Comparison of ENCODE assay signal across 11 cellular contexts in the genomic region with DNA sequence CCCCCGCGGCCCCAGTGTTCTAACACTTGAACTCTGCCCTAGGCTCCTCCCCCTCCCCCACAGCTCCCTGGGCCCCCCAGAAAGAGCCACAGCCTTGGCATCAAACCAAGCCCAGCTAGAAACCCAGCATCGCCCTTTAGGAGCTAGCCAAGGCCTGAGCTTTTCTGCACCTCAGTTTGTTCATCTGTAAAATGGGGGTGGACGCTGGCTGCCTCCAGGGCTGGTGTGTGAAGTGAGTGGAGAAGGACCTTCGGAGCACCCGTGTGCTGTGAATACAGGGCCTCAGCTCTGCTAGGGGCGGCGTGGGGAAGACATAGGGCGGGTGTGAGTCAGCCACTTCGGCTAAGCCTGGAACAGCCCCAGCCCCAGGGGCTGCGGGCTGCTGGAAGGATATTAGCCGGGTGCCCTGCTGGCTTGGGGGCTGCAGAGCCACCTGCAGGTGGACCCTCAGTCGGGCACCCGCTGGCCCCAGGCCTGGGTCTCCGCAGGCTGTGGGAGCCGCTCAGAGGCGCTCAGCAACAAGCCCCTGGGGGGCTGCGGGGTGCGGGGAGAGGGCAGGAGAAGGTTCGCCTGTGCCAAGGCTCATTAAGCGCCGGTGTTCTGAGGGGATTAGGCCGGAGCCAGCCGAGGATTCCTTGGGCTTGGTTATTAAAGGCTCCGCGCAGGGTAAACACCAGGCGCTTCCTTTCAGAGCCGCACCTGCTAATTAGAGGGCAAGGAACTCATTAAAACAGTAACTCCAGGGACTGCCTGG.
A peak's percentile ranks its signal among the peaks of the same experiment; 100 is the strongest.
DNase-seq lines count a peak whose midpoint lies in the region; ATAC-seq and TF ChIP-seq lines count a peak whose summit lies in the region.
"Had no signal": no experiment of that assay in that cellular context is flagged by ENCODE, and none has a peak within 500 bp of the region (broad histone marks: within the 10 kb centered on the region; RNA-seq: fewer than 3 reads in every experiment).

No MANE protein-coding gene starts in this region.

- H3K4me3 ChIP-seq in HCT116 (replicated peaks in 1 of 2; ENCODE audit: low read depth in 1 of 2, low read length in 2 of 2): peak overlapping the region; percentile 30 to 43
- H3K4me3 ChIP-seq: heart right ventricle had no signal

- peak overlapping the region; percentile 64 for H3K27ac ChIP-seq in HCT116 (ENCODE audit: low read depth, low read length)
- H3K27ac ChIP-seq: heart right ventricle had no signal

- CTCF ChIA-PET in HCT116 (lab: Charles Lee): interaction anchor here (0.6 to 2.3 kb wide), 3 partner anchors 22 to 214 kb away, joined by 4 to 12 read pairs (median 5); no protein-coding TSS in a partner anchor

- RAD21 ChIA-PET in HCT116 (lab: Charles Lee; ENCODE audit: low non-redundant PET in 1 of 2, low total read pairs in 2 of 2, uncharacterized antibody in 2 of 2, unreplicated experiment in 2 of 2): interaction anchor here in 1 of 2 experiments (0.8 kb wide), 1 partner anchor 18 kb away, joined by 3 read pairs; no protein-coding TSS in a partner anchor

- BruUV-seq in HCT116 (replicated peaks; lab: Mats Ljungman, UMichigan): no TSS peak

- peak overlapping the region; percentile 51 for H3K9ac ChIP-seq in HCT116 (ENCODE audit: low read length)

- no peak overlapping the region for H2AFZ ChIP-seq in HCT116 (ENCODE audit: low read depth, low read length, poor library complexity, severe bottlenecking)

- H3K36me3 ChIP-seq in HCT116 (ENCODE audit: control insufficient read depth in 1 of 2, insufficient read depth in 2 of 2, low read length in 2 of 2): no peaks in the 10 kb centered on the region
- H3K36me3 ChIP-seq: heart right ventricle had no signal

- H3K27me3 ChIP-seq in HCT116 (ENCODE audit: insufficient read depth, low read length): no peaks in the 10 kb centered on the region

- POLR2A ChIA-PET in HCT116 (lab: Charles Lee): no interaction called here

- no peak for TF ChIP-seq CTCF in HCT116 (IDR thresholded peaks at IDR 0.05 in 2 of 3, conservative IDR thresholded peaks at IDR 0.05 in 1 of 3; ENCODE audit: borderline replicate concordance in 1 of 3, insufficient read depth in 1 of 3, low read depth in 2 of 3, low read length in 2 of 3)

- H3K4me2 ChIP-seq in HCT116 (ENCODE audit: low read length): peak overlapping the region; percentile 79

- no peak for TF ChIP-seq RAD21 in HCT116 (IDR thresholded peaks at IDR 0.05; ENCODE audit: low read depth)

- no peak for TF ChIP-seq POLR2A in HCT116 (IDR thresholded peaks at IDR 0.05; ENCODE audit: borderline replicate concordance, extremely low read depth, insufficient read depth, insufficient read length)

- H4K20me1 ChIP-seq in HCT116 (ENCODE audit: insufficient read depth): no peaks in the 10 kb centered on the region; the same call in 1 of the 2 replicates

- H3K9me3 ChIP-seq in HCT116 (ENCODE audit: control insufficient read depth in 1 of 2, insufficient read depth in 1 of 2, low read depth in 1 of 2, low read length in 2 of 2): no peaks in the 10 kb centered on the region
- H3K9me3 ChIP-seq: heart right ventricle had no signal

- H3K79me2 ChIP-seq in HCT116 (ENCODE audit: insufficient read depth, low read length): no peaks in the 10 kb centered on the region

- DNase-seq in A172 (ENCODE audit: low spot score): peak; percentile 55
- peak; percentile 28 for DNase-seq in HCT116 (ENCODE audit: low read depth, low spot score)
- DNase-seq in NCI-H82 treated with DMSO at 0.1 percent for 48 hours (lab: John Stamatoyannopoulos, UW; ENCODE audit: unreplicated experiment): peak; percentile 73
- peak; percentile 9 for DNase-seq in glomerular visceral epithelial cell (ENCODE audit: extremely low spot score)
- no peak for DNase-seq in HuH-7 (ENCODE audit: low spot score)
- no peak for DNase-seq in 8988T
- DNase-seq in foreskin melanocyte: no peak
- DNase-seq: activated CD8-positive, alpha-beta T cell treated with anti-CD3 and anti-CD28 coated beads for 36 hours; heart right ventricle; NCI-H226 had no signal

- intact Hi-C loops in HCT116 (cut with micrococcal nuclease): no loop called here

- ATAC-seq in HCT116 (peak; percentile 46), GM21737 (IDR thresholded peaks at IDR 0.05; ENCODE audit: unreplicated experiment) (no peak)
- ATAC-seq: activated CD8-positive, alpha-beta T cell treated with anti-CD3 and anti-CD28 coated beads for 36 hours had no signal

- peaks cover 52 to 59% of the 10 kb centered on the region in 2 experiments for H3K4me1 ChIP-seq in HCT116 (ENCODE audit: control insufficient read depth in 1 of 2, insufficient read depth in 2 of 2, low read length in 2 of 2)

- no peaks in the 10 kb centered on the region for H3K9me2 ChIP-seq in HCT116 (ENCODE audit: insufficient read depth)

TF ChIP-seq in HCT116, 20 proteins besides CTCF, POLR2A, EP300 and RAD21:
- TF ChIP-seq TCF7L2 (IDR thresholded peaks at IDR 0.05; ENCODE audit: borderline replicate concordance, extremely low read depth, insufficient read depth, insufficient read length) (peak; percentile 98), YY1 (IDR thresholded peaks at IDR 0.05; ENCODE audit: extremely low read depth, insufficient replicate concordance, low read depth, low read length) (peak; percentile 31), SIN3A (IDR thresholded peaks at IDR 0.05; ENCODE audit: low read depth) (no peak), FOSL1 (IDR thresholded peaks at IDR 0.05; ENCODE audit: low read depth) (no peak), REST (IDR thresholded peaks at IDR 0.05; ENCODE audit: low read depth) (no peak)

Comparison
In these comparisons a context has a peak if more than half of its experiments do, and no peak if none do; other contexts are left out.
1. DNase-seq: peak in A172 (single experiment), HCT116 (single experiment), NCI-H82 treated with DMSO at 0.1 percent for 48 hours (single experiment) and glomerular visceral epithelial cell (single experiment); none in HuH-7 (single experiment), 8988T (single experiment) and foreskin melanocyte (single experiment).